20 cellular contexts compared by ENCODE assay signal in the genomic region with DNA sequence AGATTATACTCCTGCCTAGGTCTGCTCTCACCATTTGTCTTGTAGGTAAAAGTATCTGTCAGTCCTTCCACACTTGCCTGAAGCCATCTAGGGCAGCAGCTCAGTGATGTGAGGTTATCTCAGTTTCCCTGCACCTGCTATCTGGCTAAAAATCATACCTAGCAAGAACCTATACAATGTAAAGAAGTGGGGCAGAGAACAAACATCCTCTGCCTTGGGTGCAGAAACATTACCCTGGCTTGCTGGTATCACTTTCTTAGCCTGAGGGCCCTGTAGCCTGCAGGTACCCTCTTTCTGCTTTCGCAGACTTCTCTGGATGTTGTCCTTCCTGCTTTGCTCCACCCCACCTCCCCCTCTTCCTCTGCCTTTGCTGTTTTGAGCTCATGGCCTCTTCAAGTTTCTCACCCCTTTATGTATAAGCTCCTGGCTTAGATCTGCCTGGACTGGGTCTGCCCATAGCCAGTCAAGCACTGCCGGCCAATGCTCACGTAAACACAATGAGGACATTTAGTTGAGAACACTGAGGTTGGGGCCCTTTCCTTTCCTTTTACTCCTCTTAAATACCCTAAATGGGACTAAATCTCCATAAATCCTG. TPM values are rescaled to one million over a fixed set of nuclear protein-coding genes. Genes with fewer than 3 reads are reported as not detected.
"Had no signal": no experiment of that assay in that cellular context is flagged by ENCODE, and none has a peak within 500 bp of the region (broad histone marks: within the 10 kb centered on the region; RNA-seq: fewer than 3 reads in every experiment).

No MANE protein-coding gene starts in this region.

- H3K36me3 ChIP-seq: colonic mucosa, heart left ventricle, left lung, lower lobe of right lung, prostate gland, right lobe of liver, tibial artery had no signal

- H3K27me3 ChIP-seq: colonic mucosa, right lobe of liver had no signal

- H3K4me1 ChIP-seq: colonic mucosa, left lung, lower lobe of right lung, prostate gland, right lobe of liver, tibial artery had no signal

- DNase-seq: cerebellar nuclear complex; effector CD8-positive, alpha-beta T cell; heart left ventricle; hippocampal formation; left lung; lower lobe of right lung; mesenchymal stem cell; midbrain; occipital lobe; right lobe of liver; stimulated activated CD4-positive, alpha-beta T cell treated with anti-CD3 and anti-CD28 coated beads, Interleukin-15, amount 100 ng/mL, for 24 hours; stimulated activated CD4-positive, alpha-beta T cell treated with anti-CD3 and anti-CD28 coated beads, Interleukin-1b, Interleukin-23, amount 100 ng/mL, for 48 hours; stimulated activated CD4-positive, alpha-beta T cell treated with anti-CD3 and anti-CD28 coated beads, Interleukin-4, amount 100 ng/mL, for 24 hours; tibial artery had no signal

- H3K27ac ChIP-seq: colonic mucosa, heart left ventricle, left lung, lower lobe of right lung, parathyroid adenoma, prostate gland, right lobe of liver, tibial artery had no signal

- ATAC-seq: heart left ventricle; left lung; lower lobe of right lung; natural killer cell treated with Interleukin-12 subunit alpha and Interleukin-12 subunit beta and Interleukin-15 and Interleukin-18, amount 100 ng/mL, for 72 hours; right lobe of liver; stimulated activated memory B cell treated with anti-CD40 and anti-IgM and Interleukin-4, amounts not matched to agents 10 μg/mL and 1 μg/mL and 100 μg/mL, for 72 hours had no signal

- H3K9me3 ChIP-seq: colonic mucosa, prostate gland, right lobe of liver had no signal

- H3K4me3 ChIP-seq: colonic mucosa, heart left ventricle, left lung, lower lobe of right lung, prostate gland, right lobe of liver, tibial artery had no signal

RNA-seq across cellular contexts. Expression of gene SDK2, which starts 8.7 kb away (rescaled TPM):
- total RNA-seq: dermis microvascular lymphatic vessel endothelial cell had no signal
